8 cellular contexts compared by ENCODE assay signal in the genomic region with DNA sequence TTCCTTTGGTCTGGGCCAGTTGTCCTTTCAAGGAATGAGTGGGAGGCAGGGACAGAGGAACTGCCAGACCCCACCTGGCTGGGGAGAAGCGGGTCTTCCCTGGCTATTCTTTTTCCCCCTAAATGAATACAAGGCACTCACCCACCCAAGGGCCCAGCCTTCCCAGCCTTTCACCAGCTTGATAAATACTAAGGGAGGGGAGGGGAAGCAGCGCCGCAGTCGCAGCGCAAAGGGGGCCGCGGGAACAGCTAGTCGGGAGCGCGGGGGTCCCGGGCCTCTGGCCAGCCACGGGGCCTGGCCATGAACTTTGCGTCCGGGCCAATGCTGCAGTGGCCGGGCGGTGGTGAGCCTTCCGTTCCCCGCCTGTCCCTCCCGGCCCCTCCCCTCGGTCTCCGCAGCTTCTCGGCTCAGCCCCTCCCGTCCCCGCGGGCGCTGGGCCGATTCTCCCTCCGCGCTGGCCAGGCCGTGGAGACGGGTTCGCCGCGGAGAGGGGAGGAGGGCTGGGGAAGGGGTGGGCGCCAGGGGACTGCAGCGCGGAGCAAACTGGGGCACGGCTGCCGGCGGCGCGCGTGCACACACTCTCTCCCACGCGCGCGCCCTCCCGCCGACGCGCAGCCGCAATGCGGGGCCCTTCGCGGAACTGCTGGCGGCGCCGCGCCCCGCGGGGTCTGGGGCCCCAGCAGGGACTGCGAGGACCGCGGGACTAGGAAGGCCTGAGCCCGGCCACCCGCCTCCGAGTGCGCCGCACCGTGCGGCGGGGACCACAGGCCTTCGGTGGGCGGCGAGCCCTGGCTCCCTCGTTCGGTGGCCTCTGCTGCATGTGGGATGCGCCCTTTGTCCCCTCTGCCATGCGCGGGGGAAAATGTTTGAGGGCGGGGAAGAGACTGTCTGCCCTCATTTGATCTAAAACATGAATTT.
DNase-seq lines count a peak whose midpoint lies in the region; ATAC-seq and TF ChIP-seq lines count a peak whose summit lies in the region.

No MANE protein-coding gene starts in this region.

- H3K9me3 Mint-ChIP-seq in stimulated activated naive B cell treated with anti-CD40 and anti-IgM and Interleukin-4, amounts not matched to agents 10 μg/mL and 1 μg/mL and 100 μg/mL, for 72 hours: no peaks in the 10 kb centered on the region

- no peaks in the 10 kb centered on the region for H3K4me1 Mint-ChIP-seq in stimulated activated naive B cell treated with anti-CD40 and anti-IgM and Interleukin-4, amounts not matched to agents 10 μg/mL and 1 μg/mL and 100 μg/mL, for 72 hours

- peak overlapping the region; percentile 49 for H3K4me3 ChIP-seq in epithelial cell of esophagus (ENCODE audit: low read length)

- H3K27me3 Mint-ChIP-seq in stimulated activated naive B cell treated with anti-CD40 and anti-IgM and Interleukin-4, amounts not matched to agents 10 μg/mL and 1 μg/mL and 100 μg/mL, for 72 hours: peaks cover 11 to 34% of the 10 kb centered on the region in 2 donors

- peak; percentile 56 to 67 for ATAC-seq in stimulated activated naive B cell treated with anti-CD40 and anti-IgM and Interleukin-4, amounts not matched to agents 10 μg/mL and 1 μg/mL and 100 μg/mL, for 72 hours (replicated peaks)
- ATAC-seq in GM19035 (IDR thresholded peaks at IDR 0.05; ENCODE audit: unreplicated experiment): no peak

- peak; percentile 79 for DNase-seq in NCI-H2196 (lab: John Stamatoyannopoulos, UW; ENCODE audit: unreplicated experiment)
- DNase-seq in activated T-cell treated with anti-CD3 and anti-CD28 coated beads for 1 hour (ENCODE audit: low read depth): peak; percentile 41
- DNase-seq in epithelial cell of esophagus (ENCODE audit: low read depth): peak; percentile 28
- peak; percentile 54 for DNase-seq in middle frontal gyrus (ENCODE audit: extremely low spot score, low spot score)
- DNase-seq in stimulated activated naive B cell treated with anti-CD40 and anti-IgM and Interleukin-4, amounts not matched to agents 10 μg/mL and 1 μg/mL and 100 μg/mL, for 72 hours: no peak
- DNase-seq in NCI-H774 (lab: John Stamatoyannopoulos, UW): no peak

- TF ChIP-seq CTCF in epithelial cell of esophagus (IDR thresholded peaks at IDR 0.05; ENCODE audit: insufficient read depth, low read depth, low read length, missing control alignments): no peak

- H3K4me3 Mint-ChIP-seq in stimulated activated naive B cell treated with anti-CD40 and anti-IgM and Interleukin-4, amounts not matched to agents 10 μg/mL and 1 μg/mL and 100 μg/mL, for 72 hours: peak overlapping the region; percentile 84 to 87

- no peaks in the 10 kb centered on the region for H3K36me3 Mint-ChIP-seq in stimulated activated naive B cell treated with anti-CD40 and anti-IgM and Interleukin-4, amounts not matched to agents 10 μg/mL and 1 μg/mL and 100 μg/mL, for 72 hours

- no peaks in the 10 kb centered on the region for H3K9me3 ChIP-seq in ES-I3 (ENCODE audit: control insufficient read depth, insufficient read depth, low read length)

- no peaks in the 10 kb centered on the region; the same call in 1 of the 2 replicates for H3K4me1 ChIP-seq in ES-I3 (ENCODE audit: insufficient read depth, low read length)

- H3K9ac ChIP-seq in ES-I3 (ENCODE audit: low read depth, low read length): peak overlapping the region; percentile 88

- H3K36me3 ChIP-seq in ES-I3 (ENCODE audit: insufficient read depth, low read length): no peaks in the 10 kb centered on the region

- H3K27ac Mint-ChIP-seq in stimulated activated naive B cell treated with anti-CD40 and anti-IgM and Interleukin-4, amounts not matched to agents 10 μg/mL and 1 μg/mL and 100 μg/mL, for 72 hours: peak overlapping the region; percentile 84

Comparison
In these comparisons a context has a peak if more than half of its experiments do, and no peak if none do; other contexts are left out.
1. DNase-seq: peak in NCI-H2196 (single experiment), activated T-cell treated with anti-CD3 and anti-CD28 coated beads for 1 hour (single experiment), epithelial cell of esophagus (single experiment) and middle frontal gyrus (single experiment); none in stimulated activated naive B cell treated with anti-CD40 and anti-IgM and Interleukin-4, amounts not matched to agents 10 μg/mL and 1 μg/mL and 100 μg/mL, for 72 hours (single experiment) and NCI-H774 (single experiment).